In the genomic region with DNA sequence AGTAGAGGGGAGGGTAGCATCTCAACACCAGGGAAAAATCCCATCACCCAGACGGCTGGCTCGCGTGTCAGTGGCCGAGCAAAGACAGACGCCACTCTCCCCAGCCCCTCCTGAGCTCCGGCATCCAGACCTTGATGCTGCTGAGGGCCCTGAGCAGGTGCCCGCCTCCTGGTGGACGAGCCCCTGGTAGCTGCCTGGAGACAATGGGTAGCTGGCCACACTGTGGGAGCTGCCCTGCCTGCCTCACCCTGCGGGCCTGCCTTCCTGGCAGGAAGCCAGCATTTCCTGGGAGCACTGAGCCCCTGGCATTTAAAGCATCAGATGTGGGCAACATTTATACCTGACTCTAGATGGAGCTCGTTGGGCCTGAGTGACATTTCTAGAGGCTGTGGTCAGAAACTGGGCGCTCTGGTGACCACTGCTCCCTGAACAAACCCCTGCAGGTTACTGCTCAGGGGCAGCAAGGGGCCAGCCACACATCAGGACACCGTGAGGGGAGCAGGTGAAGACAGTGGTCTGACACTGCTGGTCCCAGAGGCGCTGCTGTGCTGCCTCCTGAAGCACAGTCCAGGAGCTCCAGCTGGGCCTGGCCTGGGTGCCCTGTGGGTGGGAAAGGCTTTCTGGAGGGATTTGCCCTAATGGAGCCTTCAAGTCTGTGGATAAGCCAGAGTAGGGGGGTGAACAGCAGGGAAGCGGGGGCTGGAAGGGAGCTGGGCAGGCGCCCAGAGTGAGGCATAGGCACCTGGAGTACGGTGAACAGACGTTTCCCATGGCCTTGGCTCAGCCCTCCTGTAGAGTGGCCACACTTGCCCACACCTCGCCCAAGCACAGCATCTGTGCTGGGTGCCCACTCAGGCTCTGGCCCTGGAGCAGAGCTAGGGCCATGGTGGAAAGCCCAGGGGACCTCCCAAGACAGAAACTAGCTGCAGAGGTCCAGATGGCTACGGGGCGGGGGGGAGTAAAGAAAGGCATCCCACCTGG, we compare ENCODE assay signal across 9 cellular contexts.
DNase-seq lines count a peak whose midpoint lies in the region; ATAC-seq and TF ChIP-seq lines count a peak whose summit lies in the region.
"Had no signal": no experiment of that assay in that cellular context is flagged by ENCODE, and none has a peak within 500 bp of the region (broad histone marks: within the 10 kb centered on the region; RNA-seq: fewer than 3 reads in every experiment).

No MANE protein-coding gene starts in this region.

- TF ChIP-seq CTCF in DND-41 (IDR thresholded peaks at IDR 0.05; ENCODE audit: borderline replicate concordance, extremely low read depth, low read length, poor library complexity, severe bottlenecking) (no peak), WERI-Rb-1 (IDR thresholded peaks at IDR 0.05; ENCODE audit: low read depth, low read length) (peak; percentile 28), transverse colon (IDR thresholded peaks at IDR 0.05) (no peak)

- ATAC-seq in DND-41 (ENCODE audit: insufficient read depth, low read depth) (peak; percentile 27; the same call in 2 of the 3 replicates), GM18873 (IDR thresholded peaks at IDR 0.05; ENCODE audit: low FRiP score, unreplicated experiment) (no peak)
- ATAC-seq: stimulated activated naive CD8-positive, alpha-beta T cell treated with anti-CD3 and anti-CD28 coated beads, Interleukin-15, amount 100 ng/mL, for 72 hours had no signal

- no peak for TF ChIP-seq POLR2A in transverse colon (IDR thresholded peaks at IDR 0.05)

- no peak overlapping the region for H3K4ac ChIP-seq in mesendoderm (ENCODE audit: low read depth, low read length)

- H3K79me1 ChIP-seq in mesendoderm (ENCODE audit: low read length): no peaks in the 10 kb centered on the region

- peak; percentile 53 for TF ChIP-seq EP300 in Ishikawa (IDR thresholded peaks at IDR 0.05; ENCODE audit: borderline replicate concordance)
- TF ChIP-seq EP300 in transverse colon (IDR thresholded peaks at IDR 0.05; ENCODE audit: low read depth): no peak

- H2BK120ac ChIP-seq in mesendoderm (ENCODE audit: low read depth, low read length): no peak overlapping the region

- no peak overlapping the region for H2BK15ac ChIP-seq in mesendoderm (replicated peaks; ENCODE audit: low read depth)

- no peak overlapping the region for H3K18ac ChIP-seq in mesendoderm (ENCODE audit: low read length)

- H3K9ac ChIP-seq in DND-41 (ENCODE audit: low read depth, low read length): no peak overlapping the region
- no peak overlapping the region for H3K9ac ChIP-seq in mesendoderm (ENCODE audit: low read length)

- H3K27me3 ChIP-seq in DND-41 (ENCODE audit: insufficient read depth, low read length, poor library complexity) (no peaks in the 10 kb centered on the region), WERI-Rb-1 (ENCODE audit: insufficient read depth, low read depth, severe bottlenecking) (no peaks in the 10 kb centered on the region), mesendoderm (ENCODE audit: insufficient read depth, low read length, poor library complexity) (no peaks in the 10 kb centered on the region), transverse colon (no peaks in the 10 kb centered on the region)

- TF ChIP-seq RAD21 in Ishikawa (IDR thresholded peaks at IDR 0.05; ENCODE audit: low read depth): peak; percentile 34

- no peak overlapping the region for H3K4me3 ChIP-seq in DND-41 (ENCODE audit: low read depth in 1 of 2, low read length in 2 of 2)
- H3K4me3 ChIP-seq in WERI-Rb-1 (ENCODE audit: low read depth, low read length): peak overlapping the region; percentile 19
- H3K4me3 ChIP-seq in mesendoderm (ENCODE audit: low read length): no peak overlapping the region
- H3K4me3 ChIP-seq in transverse colon: no peak overlapping the region

- no peak overlapping the region for H3K4me2 ChIP-seq in DND-41 (ENCODE audit: insufficient read depth, low read length)
- no peak overlapping the region for H3K4me2 ChIP-seq in mesendoderm (ENCODE audit: low read length)

- H3K4me1 ChIP-seq in DND-41 (ENCODE audit: insufficient read depth, low read length) (no peaks in the 10 kb centered on the region), mesendoderm (ENCODE audit: control insufficient read depth, low read depth, low read length) (peaks cover 6% of the 10 kb centered on the region), transverse colon (no peaks in the 10 kb centered on the region)

- no peaks in the 10 kb centered on the region for H3K9me3 ChIP-seq in DND-41 (ENCODE audit: insufficient read depth, low read length, severe bottlenecking)
- no peaks in the 10 kb centered on the region for H3K9me3 ChIP-seq in WERI-Rb-1 (ENCODE audit: severe bottlenecking)
- no peaks in the 10 kb centered on the region for H3K9me3 ChIP-seq in transverse colon

- no peak overlapping the region for H4K8ac ChIP-seq in mesendoderm (ENCODE audit: low read depth, low read length)

- H2BK5ac ChIP-seq in mesendoderm (ENCODE audit: low read length): no peak overlapping the region

- peak; percentile 12 for DNase-seq in DND-41
- peak; percentile 92 for DNase-seq in WERI-Rb-1
- peak; percentile 54 for DNase-seq in mesendoderm
- DNase-seq in transverse colon: no peak
- DNase-seq in anterior cingulate cortex (lab: John Stamatoyannopoulos, UW): no peak
- DNase-seq: caudate nucleus; stimulated activated naive CD8-positive, alpha-beta T cell treated with anti-CD3 and anti-CD28 coated beads, Interleukin-15, amount 100 ng/mL, for 72 hours had no signal

- no peak overlapping the region for H2AFZ ChIP-seq in DND-41 (ENCODE audit: low read depth, low read length)

- H3K27ac ChIP-seq in DND-41 (ENCODE audit: low read length): no peak overlapping the region
- peak overlapping the region; percentile 79 for H3K27ac ChIP-seq in WERI-Rb-1
- no peak overlapping the region for H3K27ac ChIP-seq in mesendoderm (ENCODE audit: low read depth, low read length)
- H3K27ac ChIP-seq in transverse colon: no peak overlapping the region

- no peak overlapping the region for H3K23ac ChIP-seq in mesendoderm (ENCODE audit: low read length)

- peak overlapping the region; percentile 29 for H3K56ac ChIP-seq in mesendoderm (ENCODE audit: low read length)

- H3K36me3 ChIP-seq in DND-41 (ENCODE audit: insufficient read depth, low read length): no peaks in the 10 kb centered on the region
- no peaks in the 10 kb centered on the region for H3K36me3 ChIP-seq in WERI-Rb-1
- H3K36me3 ChIP-seq in mesendoderm (ENCODE audit: control insufficient read depth, insufficient read depth, low read length): no peaks in the 10 kb centered on the region
- no peaks in the 10 kb centered on the region for H3K36me3 ChIP-seq in transverse colon

- in situ Hi-C loops in transverse colon (cut with MboI; ENCODE audit: low pct_ligation_motif_present in 1 of 4, low pct_unique_long_range_greater_than_20kb in 1 of 4, low sequenced_read_pairs in 3 of 4): no loop called here

- WGBS in mesendoderm (ENCODE audit: extremely low coverage, insufficient coverage, low lambda C conversion rate): no CpG with 5 or more reads among the region's 20 CpGs
- 86% methylated on average over 17 of the region's 20 CpGs; no CpG with 5 or more reads in 1 of the 2 donors for WGBS in transverse colon (ENCODE audit: low coverage in 1 of 2), 2 donors

- H2AK5ac ChIP-seq in mesendoderm (ENCODE audit: low read length): no peak overlapping the region

- no peaks in the 10 kb centered on the region for H3K79me2 ChIP-seq in DND-41 (ENCODE audit: insufficient read depth, low read length)
- no peaks in the 10 kb centered on the region for H3K79me2 ChIP-seq in mesendoderm (ENCODE audit: control insufficient read depth, insufficient read depth, low read length)

- intact Hi-C loops in transverse colon (cut with DNase I; ENCODE audit: low total_unique reads): no loop called here

- no peaks in the 10 kb centered on the region for H4K20me1 ChIP-seq in DND-41 (ENCODE audit: insufficient read depth, low read length)

- no peak overlapping the region for H4K5ac ChIP-seq in mesendoderm (ENCODE audit: low read length)

TF ChIP-seq in Ishikawa, 13 proteins besides CTCF, POLR2A, EP300 and RAD21:
- TF ChIP-seq, protein P1, sequence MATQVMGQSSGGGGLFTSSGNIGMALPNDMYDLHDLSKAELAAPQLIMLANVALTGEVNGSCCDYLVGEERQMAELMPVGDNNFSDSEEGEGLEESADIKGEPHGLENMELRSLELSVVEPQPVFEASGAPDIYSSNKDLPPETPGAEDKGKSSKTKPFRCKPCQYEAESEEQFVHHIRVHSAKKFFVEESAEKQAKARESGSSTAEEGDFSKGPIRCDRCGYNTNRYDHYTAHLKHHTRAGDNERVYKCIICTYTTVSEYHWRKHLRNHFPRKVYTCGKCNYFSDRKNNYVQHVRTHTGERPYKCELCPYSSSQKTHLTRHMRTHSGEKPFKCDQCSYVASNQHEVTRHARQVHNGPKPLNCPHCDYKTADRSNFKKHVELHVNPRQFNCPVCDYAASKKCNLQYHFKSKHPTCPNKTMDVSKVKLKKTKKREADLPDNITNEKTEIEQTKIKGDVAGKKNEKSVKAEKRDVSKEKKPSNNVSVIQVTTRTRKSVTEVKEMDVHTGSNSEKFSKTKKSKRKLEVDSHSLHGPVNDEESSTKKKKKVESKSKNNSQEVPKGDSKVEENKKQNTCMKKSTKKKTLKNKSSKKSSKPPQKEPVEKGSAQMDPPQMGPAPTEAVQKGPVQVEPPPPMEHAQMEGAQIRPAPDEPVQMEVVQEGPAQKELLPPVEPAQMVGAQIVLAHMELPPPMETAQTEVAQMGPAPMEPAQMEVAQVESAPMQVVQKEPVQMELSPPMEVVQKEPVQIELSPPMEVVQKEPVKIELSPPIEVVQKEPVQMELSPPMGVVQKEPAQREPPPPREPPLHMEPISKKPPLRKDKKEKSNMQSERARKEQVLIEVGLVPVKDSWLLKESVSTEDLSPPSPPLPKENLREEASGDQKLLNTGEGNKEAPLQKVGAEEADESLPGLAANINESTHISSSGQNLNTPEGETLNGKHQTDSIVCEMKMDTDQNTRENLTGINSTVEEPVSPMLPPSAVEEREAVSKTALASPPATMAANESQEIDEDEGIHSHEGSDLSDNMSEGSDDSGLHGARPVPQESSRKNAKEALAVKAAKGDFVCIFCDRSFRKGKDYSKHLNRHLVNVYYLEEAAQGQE (IDR thresholded peaks at IDR 0.05; ENCODE audit: low read depth): no peak
- TF ChIP-seq TEAD4 (IDR thresholded peaks at IDR 0.05) (peak; percentile 68), ZBTB7A (IDR thresholded peaks at IDR 0.05; ENCODE audit: low read depth) (peak; percentile 37; the same call in 1 of the 2 replicates), NFIC (IDR thresholded peaks at IDR 0.05) (peak; percentile 96), TCF12 (IDR thresholded peaks at IDR 0.05; ENCODE audit: low read depth) (peak; percentile 85), TAF1 (IDR thresholded peaks at IDR 0.05; ENCODE audit: low read depth) (no peak), MAX (IDR thresholded peaks at IDR 0.05) (peak; percentile 20; the same call in 1 of the 2 replicates)

Comparison
In these comparisons a context has a peak if more than half of its experiments do, and no peak if none do; other contexts are left out.
1. DNase-seq: peak in DND-41 (single experiment), WERI-Rb-1 (single experiment) and mesendoderm (single experiment); none in transverse colon (single experiment) and anterior cingulate cortex (0 of 58).